13 cellular contexts compared by ENCODE assay signal in the genomic region with DNA sequence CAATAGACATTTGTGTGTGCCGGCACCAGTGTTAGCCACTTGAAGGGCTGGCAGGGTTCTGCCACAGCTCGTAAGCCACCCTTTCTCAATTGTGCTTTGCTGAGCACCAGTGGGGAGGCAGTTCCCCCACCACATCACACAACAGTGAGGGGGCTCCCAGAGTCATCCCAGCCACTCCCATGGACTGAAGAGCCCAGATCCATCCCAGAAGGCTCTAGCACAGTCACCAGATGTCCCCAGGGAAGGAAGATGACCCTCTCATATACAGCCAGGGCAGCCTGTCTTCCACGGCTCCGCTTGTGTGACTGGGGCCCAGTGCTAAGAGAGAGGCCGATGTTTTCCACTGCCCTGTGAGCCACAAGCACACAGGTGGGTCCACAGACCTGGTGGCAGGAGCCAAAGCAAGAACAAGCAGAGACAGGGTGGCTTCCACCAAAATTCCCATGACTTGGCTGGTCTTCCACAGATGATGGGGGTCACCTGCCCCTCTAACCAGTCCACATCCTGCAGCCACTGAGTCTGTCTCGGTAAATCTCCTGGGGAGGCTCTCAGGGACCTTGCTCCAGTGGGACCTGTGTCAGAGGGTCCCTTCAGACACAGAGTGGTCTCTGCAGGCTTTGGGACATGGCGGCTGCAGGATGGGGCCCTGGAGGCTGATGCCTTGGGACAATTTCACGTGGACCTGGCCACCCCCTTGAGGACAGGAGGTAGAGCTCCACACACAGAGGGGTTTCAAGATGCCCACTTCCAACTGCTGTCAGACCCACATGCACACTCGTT.
DNase-seq lines count a peak whose midpoint lies in the region; ATAC-seq and TF ChIP-seq lines count a peak whose summit lies in the region.
"Had no signal": no experiment of that assay in that cellular context is flagged by ENCODE, and none has a peak within 500 bp of the region (broad histone marks: within the 10 kb centered on the region; RNA-seq: fewer than 3 reads in every experiment).

No MANE protein-coding gene starts in this region.

- TF ChIP-seq CTCF in natural killer cell (IDR thresholded peaks at IDR 0.05), result no peak
- TF ChIP-seq CTCF in lower lobe of right lung (IDR thresholded peaks at IDR 0.05), result no peak
- TF ChIP-seq CTCF in osteoblast (IDR thresholded peaks at IDR 0.05; ENCODE audit: extremely low read depth, low read depth, low read length), result no peak
- TF ChIP-seq CTCF in CD4-positive, alpha-beta T cell (IDR thresholded peaks at IDR 0.05), result no peak

- H3K4me3 ChIP-seq in lower lobe of right lung, result no peak overlapping the region
- no peak overlapping the region for H3K4me3 ChIP-seq in osteoblast (ENCODE audit: insufficient read depth, low read length)
- H3K4me3 ChIP-seq: GM23248 had no signal

- no peak for ATAC-seq in natural killer cell treated with Interleukin-12 subunit alpha and Interleukin-12 subunit beta and Interleukin-15 and Interleukin-18, amount 100 ng/mL, for 72 hours
- ATAC-seq in natural killer cell (no peak), lower lobe of right lung (no peak)
- ATAC-seq in CD4-positive, alpha-beta T cell (ENCODE audit: poor library complexity), result no peak

- H3K4me1 ChIP-seq in lower lobe of right lung (no peaks in the 10 kb centered on the region), osteoblast (ENCODE audit: insufficient read depth, low read length) (peaks cover 17% of the 10 kb centered on the region)

- H2AFZ ChIP-seq in osteoblast (ENCODE audit: low read length), result no peak overlapping the region
- H2AFZ ChIP-seq: GM23248 had no signal

- H3K79me2 ChIP-seq in osteoblast (ENCODE audit: insufficient read depth, low read length), result no peaks in the 10 kb centered on the region

- H3K9me3 ChIP-seq in lower lobe of right lung (no peaks in the 10 kb centered on the region), osteoblast (ENCODE audit: low read depth, low read length) (no peaks in the 10 kb centered on the region)
- no peaks in the 10 kb centered on the region for H3K9me3 ChIP-seq in CD4-positive, alpha-beta T cell (ENCODE audit: control insufficient read depth, low read length)

- peaks cover 2 to 5% of the 10 kb centered on the region in 2 donors for H3K27me3 Mint-ChIP-seq in natural killer cell treated with Interleukin-12 subunit alpha and Interleukin-12 subunit beta and Interleukin-15 and Interleukin-18, amount 100 ng/mL, for 72 hours
- H3K27me3 Mint-ChIP-seq in natural killer cell (ENCODE audit: low read depth in 2 of 2), result peaks cover 0 to 2% of the 10 kb centered on the region in 2 donors
- no peaks in the 10 kb centered on the region for H3K27me3 Mint-ChIP-seq in CD4-positive, alpha-beta T cell
- H3K27me3 Mint-ChIP-seq: B cell had no signal

- H3K4me1 Mint-ChIP-seq in natural killer cell treated with Interleukin-12 subunit alpha and Interleukin-12 subunit beta and Interleukin-15 and Interleukin-18, amount 100 ng/mL, for 72 hours (ENCODE audit: low read depth in 2 of 2), result no peaks in the 10 kb centered on the region
- H3K4me1 Mint-ChIP-seq in natural killer cell, result no peaks in the 10 kb centered on the region
- H3K4me1 Mint-ChIP-seq in CD4-positive, alpha-beta T cell (ENCODE audit: low read depth), result no peaks in the 10 kb centered on the region
- H3K4me1 Mint-ChIP-seq: B cell; CD4-positive, alpha-beta memory T cell had no signal

- H3K27ac ChIP-seq in lower lobe of right lung (no peak overlapping the region), osteoblast (ENCODE audit: low read depth, low read length) (no peak overlapping the region)
- H3K27ac ChIP-seq in CD4-positive, alpha-beta T cell (ENCODE audit: low read depth, low read length), result no peak overlapping the region
- H3K27ac ChIP-seq: GM23248, HL-60 had no signal

- H3K4me2 ChIP-seq in osteoblast (ENCODE audit: insufficient read depth, low read length), result no peak overlapping the region

- H3K36me3 ChIP-seq in lower lobe of right lung (no peaks in the 10 kb centered on the region), osteoblast (ENCODE audit: insufficient read depth, low read length) (no peaks in the 10 kb centered on the region)

- CTCF ChIA-PET in CD4-positive, alpha-beta T cell (lab: Charles Lee), result no interaction called here

- no peaks in the 10 kb centered on the region for H3K27me3 ChIP-seq in lower lobe of right lung (ENCODE audit: low read depth)
- H3K27me3 ChIP-seq in osteoblast (ENCODE audit: insufficient read depth, low read length), result no peaks in the 10 kb centered on the region
- H3K27me3 ChIP-seq in CD4-positive, alpha-beta T cell (ENCODE audit: control insufficient read depth, insufficient read depth, low read length), result no peaks in the 10 kb centered on the region

- peak; percentile 20 for DNase-seq in natural killer cell treated with Interleukin-12 subunit alpha and Interleukin-12 subunit beta and Interleukin-15 and Interleukin-18, amount 100 ng/mL, for 72 hours (ENCODE audit: low spot score)
- DNase-seq in natural killer cell, result no peak
- peak; percentile 27 for DNase-seq in lower lobe of right lung
- peak; percentile 65 for DNase-seq in osteoblast (ENCODE audit: insufficient read length, low spot score, missing footprints)
- no peak for DNase-seq in CD4-positive, alpha-beta T cell
- DNase-seq in iPS-NIHi11 (ENCODE audit: low spot score), result no peak
- DNase-seq in NCI-H146 (lab: John Stamatoyannopoulos, UW), result no peak
- DNase-seq: C1 segment of cervical spinal cord; CD4-positive, alpha-beta memory T cell; DMS53; GM23248 had no signal

- H3K4me3 Mint-ChIP-seq in natural killer cell treated with Interleukin-12 subunit alpha and Interleukin-12 subunit beta and Interleukin-15 and Interleukin-18, amount 100 ng/mL, for 72 hours, result no peak overlapping the region
- H3K4me3 Mint-ChIP-seq in natural killer cell, result no peak overlapping the region
- no peak overlapping the region for H3K4me3 Mint-ChIP-seq in CD4-positive, alpha-beta T cell
- H3K4me3 Mint-ChIP-seq: B cell; CD4-positive, alpha-beta memory T cell had no signal

- no peak overlapping the region for H3K27ac Mint-ChIP-seq in natural killer cell treated with Interleukin-12 subunit alpha and Interleukin-12 subunit beta and Interleukin-15 and Interleukin-18, amount 100 ng/mL, for 72 hours
- no peak overlapping the region for H3K27ac Mint-ChIP-seq in natural killer cell
- H3K27ac Mint-ChIP-seq in CD4-positive, alpha-beta T cell, result no peak overlapping the region
- H3K27ac Mint-ChIP-seq: B cell; CD4-positive, alpha-beta memory T cell had no signal

- no peaks in the 10 kb centered on the region for H4K20me1 ChIP-seq in osteoblast (ENCODE audit: insufficient read depth, low read length)

- no peaks in the 10 kb centered on the region for H3K9me3 Mint-ChIP-seq in natural killer cell treated with Interleukin-12 subunit alpha and Interleukin-12 subunit beta and Interleukin-15 and Interleukin-18, amount 100 ng/mL, for 72 hours
- no peaks in the 10 kb centered on the region for H3K9me3 Mint-ChIP-seq in natural killer cell
- no peaks in the 10 kb centered on the region for H3K9me3 Mint-ChIP-seq in CD4-positive, alpha-beta T cell
- H3K9me3 Mint-ChIP-seq: CD4-positive, alpha-beta memory T cell had no signal

- POLR2A ChIA-PET in CD4-positive, alpha-beta T cell (lab: Charles Lee), result interaction anchor here (0.8 kb wide), 1 partner anchor 16 kb away, joined by 3 read pairs; no protein-coding TSS in a partner anchor

- no peaks in the 10 kb centered on the region for H3K36me3 Mint-ChIP-seq in natural killer cell treated with Interleukin-12 subunit alpha and Interleukin-12 subunit beta and Interleukin-15 and Interleukin-18, amount 100 ng/mL, for 72 hours
- H3K36me3 Mint-ChIP-seq in natural killer cell, result no peaks in the 10 kb centered on the region
- H3K36me3 Mint-ChIP-seq in CD4-positive, alpha-beta T cell (ENCODE audit: low read depth), result no peaks in the 10 kb centered on the region
- H3K36me3 Mint-ChIP-seq: CD4-positive, alpha-beta memory T cell had no signal

- intact Hi-C loops in natural killer cell (cut with micrococcal nuclease) (no loop called here), lower lobe of right lung (cut with DNase I) (no loop called here)
- intact Hi-C loops in CD4-positive, alpha-beta T cell (cut with DNase I, micrococcal nuclease), result no loop called here

Comparison
In these comparisons a context has a peak if more than half of its experiments do, and no peak if none do; other contexts are left out.
1. DNase-seq: peak in natural killer cell treated with Interleukin-12 subunit alpha and Interleukin-12 subunit beta and Interleukin-15 and Interleukin-18, amount 100 ng/mL, for 72 hours (single experiment), lower lobe of right lung (single experiment) and osteoblast (single experiment); none in natural killer cell (single experiment), CD4-positive, alpha-beta T cell (0 of 10), iPS-NIHi11 (single experiment) and NCI-H146 (single experiment).